In genomic region chr7:38607466-38607865, GRCh38 we compare ENCODE assay signal across 28 cellular contexts.
"Had no signal": no experiment of that assay in that cellular context is flagged by ENCODE, and none has a peak within 500 bp of the region (broad histone marks: within the 10 kb centered on the region; RNA-seq: fewer than 3 reads in every experiment).

No MANE protein-coding gene starts in this region.

- H3K4me3 Mint-ChIP-seq: stimulated activated effector memory CD8-positive, alpha-beta T cell treated with anti-CD3 and anti-CD28 coated beads, Interleukin-12 subunit alpha, Interleukin-12 subunit beta, amount 100 ng/mL, for 72 hours; stimulated activated memory B cell treated with anti-CD40 and anti-IgM and Interleukin-4, amounts not matched to agents 10 μg/mL and 1 μg/mL and 100 μg/mL, for 72 hours; stimulated activated naive B cell treated with anti-CD40 and anti-IgM and Interleukin-4, amounts not matched to agents 10 μg/mL and 1 μg/mL and 100 μg/mL, for 72 hours; stimulated activated naive CD8-positive, alpha-beta T cell treated with anti-CD3 and anti-CD28 coated beads, Interleukin-15, amount 100 ng/mL, for 72 hours; stimulated activated naive CD8-positive, alpha-beta T cell treated with anti-CD3 and anti-CD28 coated beads, Interleukin-15, Interleukin-2, amounts not matched to agents 100 ng/mL and 50 ng/mL, for 24 hours; type B pancreatic cell had no signal

- H3K4me1 ChIP-seq: stomach, suprapubic skin, testis, thyroid gland, tibial artery, tibial nerve, transverse colon, upper lobe of left lung, upper lobe of right lung, uterus, vagina had no signal

- H3K27ac ChIP-seq: stomach, suprapubic skin, testis, thoracic aorta, thyroid gland, tibial artery, tibial nerve, transverse colon, upper lobe of left lung, upper lobe of right lung, uterus, vagina had no signal

- H3K27ac Mint-ChIP-seq: stimulated activated effector memory CD8-positive, alpha-beta T cell treated with anti-CD3 and anti-CD28 coated beads, Interleukin-12 subunit alpha, Interleukin-12 subunit beta, amount 100 ng/mL, for 72 hours; stimulated activated memory B cell treated with anti-CD40 and anti-IgM and Interleukin-4, amounts not matched to agents 10 μg/mL and 1 μg/mL and 100 μg/mL, for 72 hours; stimulated activated naive B cell treated with anti-CD40 and anti-IgM and Interleukin-4, amounts not matched to agents 10 μg/mL and 1 μg/mL and 100 μg/mL, for 72 hours; stimulated activated naive CD8-positive, alpha-beta T cell treated with anti-CD3 and anti-CD28 coated beads, Interleukin-15, Interleukin-2, amounts not matched to agents 100 ng/mL and 50 ng/mL, for 24 hours; type B pancreatic cell had no signal

- H3K36me3 Mint-ChIP-seq: stimulated activated effector memory CD8-positive, alpha-beta T cell treated with anti-CD3 and anti-CD28 coated beads, Interleukin-12 subunit alpha, Interleukin-12 subunit beta, amount 100 ng/mL, for 72 hours; stimulated activated memory B cell treated with anti-CD40 and anti-IgM and Interleukin-4, amounts not matched to agents 10 μg/mL and 1 μg/mL and 100 μg/mL, for 72 hours; stimulated activated naive B cell treated with anti-CD40 and anti-IgM and Interleukin-4, amounts not matched to agents 10 μg/mL and 1 μg/mL and 100 μg/mL, for 72 hours; type B pancreatic cell had no signal

- H3K4me1 Mint-ChIP-seq: stimulated activated effector memory CD8-positive, alpha-beta T cell treated with anti-CD3 and anti-CD28 coated beads, Interleukin-12 subunit alpha, Interleukin-12 subunit beta, amount 100 ng/mL, for 72 hours; stimulated activated memory B cell treated with anti-CD40 and anti-IgM and Interleukin-4, amounts not matched to agents 10 μg/mL and 1 μg/mL and 100 μg/mL, for 72 hours; stimulated activated naive B cell treated with anti-CD40 and anti-IgM and Interleukin-4, amounts not matched to agents 10 μg/mL and 1 μg/mL and 100 μg/mL, for 72 hours; stimulated activated naive CD8-positive, alpha-beta T cell treated with anti-CD3 and anti-CD28 coated beads, Interleukin-15, amount 100 ng/mL, for 72 hours had no signal

- FAIRE-seq: urothelium cell line had no signal

- ATAC-seq: stimulated activated effector memory CD8-positive, alpha-beta T cell treated with anti-CD3 and anti-CD28 coated beads, Interleukin-12 subunit alpha, Interleukin-12 subunit beta, amount 100 ng/mL, for 72 hours; stimulated activated memory B cell treated with anti-CD40 and anti-IgM and Interleukin-4, amounts not matched to agents 10 μg/mL and 1 μg/mL and 100 μg/mL, for 72 hours; stimulated activated naive B cell treated with anti-CD40 and anti-IgM and Interleukin-4, amounts not matched to agents 10 μg/mL and 1 μg/mL and 100 μg/mL, for 72 hours; stimulated activated naive CD8-positive, alpha-beta T cell treated with anti-CD3 and anti-CD28 coated beads, Interleukin-15, amount 100 ng/mL, for 72 hours; stimulated activated naive CD8-positive, alpha-beta T cell treated with anti-CD3 and anti-CD28 coated beads, Interleukin-15, Interleukin-2, amounts not matched to agents 100 U/mL and 50 U/mL, for 24 hours; upper lobe of right lung had no signal

- H3K9me3 ChIP-seq: stomach, suprapubic skin, testis, thoracic aorta, thyroid gland, tibial artery, tibial nerve, transverse colon, upper lobe of left lung, upper lobe of right lung, uterus, vagina had no signal

- H3K27me3 ChIP-seq: suprapubic skin, testis, thyroid gland, tibial artery, tibial nerve, transverse colon, upper lobe of left lung, uterus, vagina had no signal

- H3K9me3 Mint-ChIP-seq: stimulated activated effector memory CD8-positive, alpha-beta T cell treated with anti-CD3 and anti-CD28 coated beads, Interleukin-12 subunit alpha, Interleukin-12 subunit beta, amount 100 ng/mL, for 72 hours; stimulated activated memory B cell treated with anti-CD40 and anti-IgM and Interleukin-4, amounts not matched to agents 10 μg/mL and 1 μg/mL and 100 μg/mL, for 72 hours; stimulated activated naive B cell treated with anti-CD40 and anti-IgM and Interleukin-4, amounts not matched to agents 10 μg/mL and 1 μg/mL and 100 μg/mL, for 72 hours; stimulated activated naive CD8-positive, alpha-beta T cell treated with anti-CD3 and anti-CD28 coated beads, Interleukin-15, amount 100 ng/mL, for 72 hours; stimulated activated naive CD8-positive, alpha-beta T cell treated with anti-CD3 and anti-CD28 coated beads, Interleukin-15, Interleukin-2, amounts not matched to agents 100 ng/mL and 50 ng/mL, for 24 hours; type B pancreatic cell had no signal

- DNase-seq: stimulated activated CD4-positive, alpha-beta T cell treated with anti-CD3 and anti-CD28 coated beads, Interleukin-2, amount 100 ng/mL, for 48 hours; stimulated activated CD4-positive, alpha-beta T cell treated with anti-CD3 and anti-CD28 coated beads, Interleukin-4, amount 100 ng/mL, for 1 hour; stimulated activated CD4-positive, alpha-beta T cell treated with anti-CD3 and anti-CD28 coated beads, Interleukin-4, amount 100 ng/mL, for 24 hours; stimulated activated CD4-positive, alpha-beta T cell treated with anti-CD3 and anti-CD28 coated beads, Interleukin-4, amount 100 ng/mL, for 4 hours; stimulated activated naive B cell treated with anti-CD40 and anti-IgM and Interleukin-4, amounts not matched to agents 10 μg/mL and 1 μg/mL and 100 μg/mL, for 72 hours; stimulated activated naive CD4-positive, alpha-beta T cell; stimulated activated naive CD4-positive, alpha-beta T cell treated with Interleukin-2 at 50 U/mL for 16 hours; stimulated activated naive CD8-positive, alpha-beta T cell treated with anti-CD3 and anti-CD28 coated beads, Interleukin-15, amount 100 ng/mL, for 72 hours; stimulated activated naive CD8-positive, alpha-beta T cell treated with anti-CD3 and anti-CD28 coated beads, Interleukin-15, Interleukin-2, amounts not matched to agents 100 U/mL and 50 U/mL, for 24 hours; stomach; substantia nigra; testis; thyroid gland; tibial artery; transverse colon; trophoblast cell; upper lobe of left lung; upper lobe of right lung; uterus had no signal

- H3K36me3 ChIP-seq: stomach, suprapubic skin, thoracic aorta, thyroid gland, tibial artery, tibial nerve, transverse colon, upper lobe of left lung, upper lobe of right lung, uterus, vagina had no signal

- H3K4me3 ChIP-seq: stomach, suprapubic skin, testis, thoracic aorta, thyroid gland, tibial artery, tibial nerve, transverse colon, upper lobe of left lung, upper lobe of right lung, uterus, vagina had no signal
